1 cellular context compared by ENCODE assay signal in the genomic region with DNA sequence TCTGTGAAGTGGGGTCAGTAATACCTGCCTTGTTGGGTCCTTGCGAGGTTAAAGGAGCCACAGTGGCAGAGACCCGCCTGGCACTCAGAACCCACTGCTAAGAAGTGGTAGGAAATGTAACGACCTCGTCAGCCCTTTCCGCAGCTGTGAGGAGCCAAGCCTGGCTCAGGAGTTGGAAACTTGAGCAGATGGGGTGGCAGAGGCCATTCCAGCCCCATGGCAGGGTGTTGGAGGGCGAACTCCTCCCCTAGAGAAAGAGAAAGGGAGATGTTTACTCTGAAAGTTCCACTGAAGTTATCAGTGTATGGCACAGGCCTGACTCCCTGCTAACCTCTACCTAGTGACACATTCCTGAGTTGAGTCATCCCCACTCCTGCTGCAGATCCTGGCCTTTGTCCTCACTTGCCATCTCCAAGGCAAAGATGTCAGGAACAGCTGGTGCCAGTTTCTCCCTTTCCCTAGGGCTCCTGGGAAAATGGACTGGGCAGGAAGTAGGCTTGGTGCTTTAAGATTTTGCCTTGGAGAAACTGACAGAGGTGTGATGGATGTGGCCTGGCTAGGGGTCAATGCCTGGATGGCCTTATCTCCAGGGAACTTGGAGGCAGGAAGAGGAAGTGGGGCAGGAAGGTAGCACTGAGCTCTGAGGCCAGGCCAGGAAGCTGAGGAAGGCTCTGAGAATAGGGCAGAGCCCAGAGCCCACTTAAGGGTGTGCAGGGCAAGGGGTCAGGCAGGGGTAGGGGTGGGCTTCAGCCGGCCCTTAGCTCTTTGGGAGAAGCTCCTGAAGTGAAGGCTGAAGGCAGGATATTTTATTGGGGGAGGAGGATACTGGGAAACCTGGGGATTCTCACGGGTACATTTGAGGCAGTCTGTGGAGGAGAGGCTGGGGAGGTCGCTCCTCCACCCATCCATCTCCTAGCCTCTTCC.
TF ChIP-seq lines count a peak whose summit lies in the region.

No MANE protein-coding gene starts in this region.

TF ChIP-seq in HepG2, 621 proteins besides CTCF, POLR2A, EP300 and RAD21 (continued from another document and continues in another):
- TF ChIP-seq ZNF468 (CRISPR knock-in tag; IDR thresholded peaks at IDR 0.05) (no peak), SP1 (IDR thresholded peaks at IDR 0.05) (no peak), SP1 (CRISPR knock-in tag; IDR thresholded peaks at IDR 0.05) (0 out of 2 replicates have a peak, but pooled peaks have one; percentile 29), HES4 (CRISPR knock-in tag; IDR thresholded peaks at IDR 0.05; ENCODE audit: borderline replicate concordance) (no peak), ZFP90 (CRISPR knock-in tag; IDR thresholded peaks at IDR 0.05; ENCODE audit: borderline replicate concordance) (no peak; the same call in 1 of the 2 replicates), ZNF205 (CRISPR knock-in tag; IDR thresholded peaks at IDR 0.05) (peak; percentile 70; the same call in 1 of the 2 replicates), ZSCAN30 (CRISPR knock-in tag; IDR thresholded peaks at IDR 0.05) (0 out of 2 replicates have a peak, but pooled peaks have one; percentile 67), ZNF788 (CRISPR knock-in tag; IDR thresholded peaks at IDR 0.05; ENCODE audit: borderline replicate concordance) (no peak), TRIM24 (CRISPR knock-in tag; IDR thresholded peaks at IDR 0.05) (no peak), ZNF33A (CRISPR knock-in tag; IDR thresholded peaks at IDR 0.05; ENCODE audit: borderline replicate concordance) (peak; percentile 21; the same call in 1 of the 2 replicates), ETV6 (CRISPR knock-in tag; conservative IDR thresholded peaks at IDR 0.05) (peak; percentile 98), ZNF329 (CRISPR knock-in tag; IDR thresholded peaks at IDR 0.05; ENCODE audit: low read depth) (no peak), HDAC2 (CRISPR knock-in tag; IDR thresholded peaks at IDR 0.05) (peak; percentile 94), ZZZ3 (CRISPR knock-in tag; IDR thresholded peaks at IDR 0.05; ENCODE audit: borderline replicate concordance) (0 out of 2 replicates have a peak, but pooled peaks have one; percentile 90), HNRNPUL1 (IDR thresholded peaks at IDR 0.05; ENCODE audit: low read depth, low read length) (no peak), HIVEP1 (CRISPR knock-in tag; IDR thresholded peaks at IDR 0.05) (no peak; the same call in 1 of the 2 replicates), ZNF136 (CRISPR knock-in tag; IDR thresholded peaks at IDR 0.05; ENCODE audit: low read depth) (0 out of 2 replicates have a peak, but pooled peaks have one; percentile 43), ZNF879 (CRISPR knock-in tag; IDR thresholded peaks at IDR 0.05) (no peak), ZSCAN20 (CRISPR knock-in tag; IDR thresholded peaks at IDR 0.05; ENCODE audit: borderline replicate concordance) (no peak; the same call in 1 of the 2 replicates), SMAD3 (CRISPR knock-in tag; IDR thresholded peaks at IDR 0.05) (peak; percentile 61; the same call in 1 of the 2 replicates), BRCA1 (CRISPR knock-in tag; IDR thresholded peaks at IDR 0.05) (0 out of 2 replicates have a peak, but pooled peaks have one; percentile 56), ELF3 (CRISPR knock-in tag; IDR thresholded peaks at IDR 0.05) (peak; percentile 85; the same call in 1 of the 2 replicates), REXO4 (CRISPR knock-in tag; IDR thresholded peaks at IDR 0.05; ENCODE audit: borderline replicate concordance) (no peak), SCMH1 (CRISPR knock-in tag; IDR thresholded peaks at IDR 0.05; ENCODE audit: borderline replicate concordance) (no peak), CEBPB (IDR thresholded peaks at IDR 0.05; ENCODE audit: borderline replicate concordance, low read depth, low read length) (peak; percentile 42; the same call in 1 of the 2 replicates), ZBTB7B (CRISPR knock-in tag; IDR thresholded peaks at IDR 0.05) (no peak), ETV5 (CRISPR knock-in tag; IDR thresholded peaks at IDR 0.05; ENCODE audit: borderline replicate concordance) (peak; percentile 81; the same call in 1 of the 2 replicates), ZFYVE20 (CRISPR knock-in tag; IDR thresholded peaks at IDR 0.05; ENCODE audit: borderline replicate concordance, low read depth) (no peak), TEAD2 (CRISPR knock-in tag; IDR thresholded peaks at IDR 0.05) (no peak), ZNF510 (CRISPR knock-in tag; IDR thresholded peaks at IDR 0.05; ENCODE audit: low read depth) (peak; percentile 93; the same call in 1 of the 2 replicates), NR3C1 (CRISPR knock-in tag; IDR thresholded peaks at IDR 0.05) (no peak), RBM22 (optimal IDR thresholded peaks at IDR 0.05; ENCODE audit: low read length) (peak; percentile 12), TP53 (CRISPR knock-in tag; conservative IDR thresholded peaks at IDR 0.05) (no peak), ZMYM2 (CRISPR knock-in tag; IDR thresholded peaks at IDR 0.05) (no peak), ZNF326 (CRISPR knock-in tag; IDR thresholded peaks at IDR 0.05; ENCODE audit: borderline replicate concordance) (peak; percentile 20; the same call in 1 of the 2 replicates)
- TF ChIP-seq, protein P1, sequence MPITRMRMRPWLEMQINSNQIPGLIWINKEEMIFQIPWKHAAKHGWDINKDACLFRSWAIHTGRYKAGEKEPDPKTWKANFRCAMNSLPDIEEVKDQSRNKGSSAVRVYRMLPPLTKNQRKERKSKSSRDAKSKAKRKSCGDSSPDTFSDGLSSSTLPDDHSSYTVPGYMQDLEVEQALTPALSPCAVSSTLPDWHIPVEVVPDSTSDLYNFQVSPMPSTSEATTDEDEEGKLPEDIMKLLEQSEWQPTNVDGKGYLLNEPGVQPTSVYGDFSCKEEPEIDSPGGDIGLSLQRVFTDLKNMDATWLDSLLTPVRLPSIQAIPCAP (CRISPR knock-in tag; IDR thresholded peaks at IDR 0.05; ENCODE audit: low read depth), result 0 out of 2 replicates have a peak, but pooled peaks have one; percentile 88
- TF ChIP-seq, protein P2, sequence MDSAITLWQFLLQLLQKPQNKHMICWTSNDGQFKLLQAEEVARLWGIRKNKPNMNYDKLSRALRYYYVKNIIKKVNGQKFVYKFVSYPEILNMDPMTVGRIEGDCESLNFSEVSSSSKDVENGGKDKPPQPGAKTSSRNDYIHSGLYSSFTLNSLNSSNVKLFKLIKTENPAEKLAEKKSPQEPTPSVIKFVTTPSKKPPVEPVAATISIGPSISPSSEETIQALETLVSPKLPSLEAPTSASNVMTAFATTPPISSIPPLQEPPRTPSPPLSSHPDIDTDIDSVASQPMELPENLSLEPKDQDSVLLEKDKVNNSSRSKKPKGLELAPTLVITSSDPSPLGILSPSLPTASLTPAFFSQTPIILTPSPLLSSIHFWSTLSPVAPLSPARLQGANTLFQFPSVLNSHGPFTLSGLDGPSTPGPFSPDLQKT (CRISPR knock-in tag; IDR thresholded peaks at IDR 0.05; ENCODE audit: borderline replicate concordance), result no peak
- TF ChIP-seq, protein P3, sequence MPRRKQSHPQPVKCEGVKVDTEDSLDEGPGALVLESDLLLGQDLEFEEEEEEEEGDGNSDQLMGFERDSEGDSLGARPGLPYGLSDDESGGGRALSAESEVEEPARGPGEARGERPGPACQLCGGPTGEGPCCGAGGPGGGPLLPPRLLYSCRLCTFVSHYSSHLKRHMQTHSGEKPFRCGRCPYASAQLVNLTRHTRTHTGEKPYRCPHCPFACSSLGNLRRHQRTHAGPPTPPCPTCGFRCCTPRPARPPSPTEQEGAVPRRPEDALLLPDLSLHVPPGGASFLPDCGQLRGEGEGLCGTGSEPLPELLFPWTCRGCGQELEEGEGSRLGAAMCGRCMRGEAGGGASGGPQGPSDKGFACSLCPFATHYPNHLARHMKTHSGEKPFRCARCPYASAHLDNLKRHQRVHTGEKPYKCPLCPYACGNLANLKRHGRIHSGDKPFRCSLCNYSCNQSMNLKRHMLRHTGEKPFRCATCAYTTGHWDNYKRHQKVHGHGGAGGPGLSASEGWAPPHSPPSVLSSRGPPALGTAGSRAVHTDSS (CRISPR knock-in tag; conservative IDR thresholded peaks at IDR 0.05), result no peak
- TF ChIP-seq, protein P4, sequence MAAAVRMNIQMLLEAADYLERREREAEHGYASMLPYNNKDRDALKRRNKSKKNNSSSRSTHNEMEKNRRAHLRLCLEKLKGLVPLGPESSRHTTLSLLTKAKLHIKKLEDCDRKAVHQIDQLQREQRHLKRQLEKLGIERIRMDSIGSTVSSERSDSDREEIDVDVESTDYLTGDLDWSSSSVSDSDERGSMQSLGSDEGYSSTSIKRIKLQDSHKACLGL (CRISPR knock-in tag; IDR thresholded peaks at IDR 0.05), result no peak
- TF ChIP-seq, protein P5, sequence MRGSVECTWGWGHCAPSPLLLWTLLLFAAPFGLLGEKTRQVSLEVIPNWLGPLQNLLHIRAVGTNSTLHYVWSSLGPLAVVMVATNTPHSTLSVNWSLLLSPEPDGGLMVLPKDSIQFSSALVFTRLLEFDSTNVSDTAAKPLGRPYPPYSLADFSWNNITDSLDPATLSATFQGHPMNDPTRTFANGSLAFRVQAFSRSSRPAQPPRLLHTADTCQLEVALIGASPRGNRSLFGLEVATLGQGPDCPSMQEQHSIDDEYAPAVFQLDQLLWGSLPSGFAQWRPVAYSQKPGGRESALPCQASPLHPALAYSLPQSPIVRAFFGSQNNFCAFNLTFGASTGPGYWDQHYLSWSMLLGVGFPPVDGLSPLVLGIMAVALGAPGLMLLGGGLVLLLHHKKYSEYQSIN (CRISPR knock-in tag; IDR thresholded peaks at IDR 0.05; ENCODE audit: borderline replicate concordance), result no peak; the same call in 1 of the 2 replicates
- TF ChIP-seq, protein P6, sequence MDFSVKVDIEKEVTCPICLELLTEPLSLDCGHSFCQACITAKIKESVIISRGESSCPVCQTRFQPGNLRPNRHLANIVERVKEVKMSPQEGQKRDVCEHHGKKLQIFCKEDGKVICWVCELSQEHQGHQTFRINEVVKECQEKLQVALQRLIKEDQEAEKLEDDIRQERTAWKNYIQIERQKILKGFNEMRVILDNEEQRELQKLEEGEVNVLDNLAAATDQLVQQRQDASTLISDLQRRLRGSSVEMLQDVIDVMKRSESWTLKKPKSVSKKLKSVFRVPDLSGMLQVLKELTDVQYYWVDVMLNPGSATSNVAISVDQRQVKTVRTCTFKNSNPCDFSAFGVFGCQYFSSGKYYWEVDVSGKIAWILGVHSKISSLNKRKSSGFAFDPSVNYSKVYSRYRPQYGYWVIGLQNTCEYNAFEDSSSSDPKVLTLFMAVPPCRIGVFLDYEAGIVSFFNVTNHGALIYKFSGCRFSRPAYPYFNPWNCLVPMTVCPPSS (IDR thresholded peaks at IDR 0.05), result no peak
- TF ChIP-seq, protein P7, sequence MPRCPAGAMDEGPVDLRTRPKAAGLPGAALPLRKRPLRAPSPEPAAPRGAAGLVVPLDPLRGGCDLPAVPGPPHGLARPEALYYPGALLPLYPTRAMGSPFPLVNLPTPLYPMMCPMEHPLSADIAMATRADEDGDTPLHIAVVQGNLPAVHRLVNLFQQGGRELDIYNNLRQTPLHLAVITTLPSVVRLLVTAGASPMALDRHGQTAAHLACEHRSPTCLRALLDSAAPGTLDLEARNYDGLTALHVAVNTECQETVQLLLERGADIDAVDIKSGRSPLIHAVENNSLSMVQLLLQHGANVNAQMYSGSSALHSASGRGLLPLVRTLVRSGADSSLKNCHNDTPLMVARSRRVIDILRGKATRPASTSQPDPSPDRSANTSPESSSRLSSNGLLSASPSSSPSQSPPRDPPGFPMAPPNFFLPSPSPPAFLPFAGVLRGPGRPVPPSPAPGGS (CRISPR knock-in tag; IDR thresholded peaks at IDR 0.05), result no peak; the same call in 1 of the 2 replicates
- TF ChIP-seq, protein P8, sequence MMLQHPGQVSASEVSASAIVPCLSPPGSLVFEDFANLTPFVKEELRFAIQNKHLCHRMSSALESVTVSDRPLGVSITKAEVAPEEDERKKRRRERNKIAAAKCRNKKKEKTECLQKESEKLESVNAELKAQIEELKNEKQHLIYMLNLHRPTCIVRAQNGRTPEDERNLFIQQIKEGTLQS (CRISPR knock-in tag; IDR thresholded peaks at IDR 0.05), result peak; percentile 94
- TF ChIP-seq, protein P9, sequence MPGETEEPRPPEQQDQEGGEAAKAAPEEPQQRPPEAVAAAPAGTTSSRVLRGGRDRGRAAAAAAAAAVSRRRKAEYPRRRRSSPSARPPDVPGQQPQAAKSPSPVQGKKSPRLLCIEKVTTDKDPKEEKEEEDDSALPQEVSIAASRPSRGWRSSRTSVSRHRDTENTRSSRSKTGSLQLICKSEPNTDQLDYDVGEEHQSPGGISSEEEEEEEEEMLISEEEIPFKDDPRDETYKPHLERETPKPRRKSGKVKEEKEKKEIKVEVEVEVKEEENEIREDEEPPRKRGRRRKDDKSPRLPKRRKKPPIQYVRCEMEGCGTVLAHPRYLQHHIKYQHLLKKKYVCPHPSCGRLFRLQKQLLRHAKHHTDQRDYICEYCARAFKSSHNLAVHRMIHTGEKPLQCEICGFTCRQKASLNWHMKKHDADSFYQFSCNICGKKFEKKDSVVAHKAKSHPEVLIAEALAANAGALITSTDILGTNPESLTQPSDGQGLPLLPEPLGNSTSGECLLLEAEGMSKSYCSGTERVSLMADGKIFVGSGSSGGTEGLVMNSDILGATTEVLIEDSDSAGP (CRISPR knock-in tag; IDR thresholded peaks at IDR 0.05; ENCODE audit: borderline replicate concordance), result peak; percentile 89
- TF ChIP-seq, protein P10, sequence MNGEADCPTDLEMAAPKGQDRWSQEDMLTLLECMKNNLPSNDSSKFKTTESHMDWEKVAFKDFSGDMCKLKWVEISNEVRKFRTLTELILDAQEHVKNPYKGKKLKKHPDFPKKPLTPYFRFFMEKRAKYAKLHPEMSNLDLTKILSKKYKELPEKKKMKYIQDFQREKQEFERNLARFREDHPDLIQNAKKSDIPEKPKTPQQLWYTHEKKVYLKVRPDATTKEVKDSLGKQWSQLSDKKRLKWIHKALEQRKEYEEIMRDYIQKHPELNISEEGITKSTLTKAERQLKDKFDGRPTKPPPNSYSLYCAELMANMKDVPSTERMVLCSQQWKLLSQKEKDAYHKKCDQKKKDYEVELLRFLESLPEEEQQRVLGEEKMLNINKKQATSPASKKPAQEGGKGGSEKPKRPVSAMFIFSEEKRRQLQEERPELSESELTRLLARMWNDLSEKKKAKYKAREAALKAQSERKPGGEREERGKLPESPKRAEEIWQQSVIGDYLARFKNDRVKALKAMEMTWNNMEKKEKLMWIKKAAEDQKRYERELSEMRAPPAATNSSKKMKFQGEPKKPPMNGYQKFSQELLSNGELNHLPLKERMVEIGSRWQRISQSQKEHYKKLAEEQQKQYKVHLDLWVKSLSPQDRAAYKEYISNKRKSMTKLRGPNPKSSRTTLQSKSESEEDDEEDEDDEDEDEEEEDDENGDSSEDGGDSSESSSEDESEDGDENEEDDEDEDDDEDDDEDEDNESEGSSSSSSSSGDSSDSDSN (CRISPR knock-in tag; IDR thresholded peaks at IDR 0.05), result no peak; the same call in 1 of the 2 replicates
- TF ChIP-seq, protein P11, sequence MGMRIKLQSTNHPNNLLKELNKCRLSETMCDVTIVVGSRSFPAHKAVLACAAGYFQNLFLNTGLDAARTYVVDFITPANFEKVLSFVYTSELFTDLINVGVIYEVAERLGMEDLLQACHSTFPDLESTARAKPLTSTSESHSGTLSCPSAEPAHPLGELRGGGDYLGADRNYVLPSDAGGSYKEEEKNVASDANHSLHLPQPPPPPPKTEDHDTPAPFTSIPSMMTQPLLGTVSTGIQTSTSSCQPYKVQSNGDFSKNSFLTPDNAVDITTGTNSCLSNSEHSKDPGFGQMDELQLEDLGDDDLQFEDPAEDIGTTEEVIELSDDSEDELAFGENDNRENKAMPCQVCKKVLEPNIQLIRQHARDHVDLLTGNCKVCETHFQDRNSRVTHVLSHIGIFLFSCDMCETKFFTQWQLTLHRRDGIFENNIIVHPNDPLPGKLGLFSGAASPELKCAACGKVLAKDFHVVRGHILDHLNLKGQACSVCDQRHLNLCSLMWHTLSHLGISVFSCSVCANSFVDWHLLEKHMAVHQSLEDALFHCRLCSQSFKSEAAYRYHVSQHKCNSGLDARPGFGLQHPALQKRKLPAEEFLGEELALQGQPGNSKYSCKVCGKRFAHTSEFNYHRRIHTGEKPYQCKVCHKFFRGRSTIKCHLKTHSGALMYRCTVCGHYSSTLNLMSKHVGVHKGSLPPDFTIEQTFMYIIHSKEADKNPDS (CRISPR knock-in tag; IDR thresholded peaks at IDR 0.05), result no peak
